ENCODE assay signal across 22 cellular contexts in the genomic region with DNA sequence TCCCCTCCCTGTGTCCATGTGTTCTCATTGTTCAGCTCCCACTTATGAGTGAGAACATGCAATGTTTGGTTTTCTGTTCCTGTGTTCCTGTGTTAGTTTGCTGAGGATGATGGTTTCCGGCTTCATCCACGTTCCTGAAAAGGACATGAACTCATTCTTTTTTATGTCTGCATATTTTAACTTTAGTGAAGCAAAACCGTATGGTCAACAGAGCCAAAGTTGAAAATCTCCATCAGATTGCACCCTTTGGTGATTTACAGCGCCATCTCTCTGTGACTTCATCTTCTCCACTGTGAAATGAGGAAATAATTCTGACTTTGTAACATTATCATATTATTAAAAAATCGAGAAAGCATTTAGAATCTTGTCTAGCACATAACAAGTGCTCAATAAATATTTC.
A peak's percentile ranks its signal among the peaks of the same experiment; 100 is the strongest.
DNase-seq lines count a peak whose midpoint lies in the region; ATAC-seq and TF ChIP-seq lines count a peak whose summit lies in the region.
"Had no signal": no experiment of that assay in that cellular context is flagged by ENCODE, and none has a peak within 500 bp of the region (broad histone marks: within the 10 kb centered on the region; RNA-seq: fewer than 3 reads in every experiment).

No MANE protein-coding gene starts in this region.

- H3K9me3 Mint-ChIP-seq in neural progenitor cell = peaks cover 13% of the 10 kb centered on the region
- peaks cover 22% of the 10 kb centered on the region for H3K9me3 Mint-ChIP-seq in activated T-helper 1 cell treated with anti-CD3 and anti-CD28 coated beads, Interleukin-12 subunit alpha, Interleukin-12 subunit beta, Interleukin-2, Interleukin-4 antibody, amounts not matched to agents 30 ng/mL and 10 ng/mL and 1 ng/mL, durations not matched to agents 14 hours and 24 hours and 36 hours

- H3K4me1 Mint-ChIP-seq in neural progenitor cell = peaks cover 13% of the 10 kb centered on the region
- H3K4me1 Mint-ChIP-seq in activated T-helper 1 cell treated with anti-CD3 and anti-CD28 coated beads, Interleukin-12 subunit alpha, Interleukin-12 subunit beta, Interleukin-2, Interleukin-4 antibody, amounts not matched to agents 30 ng/mL and 10 ng/mL and 1 ng/mL, durations not matched to agents 14 hours and 24 hours and 36 hours (ENCODE audit: low read depth) = no peaks in the 10 kb centered on the region

- H3K36me3 ChIP-seq in neural progenitor cell = peaks cover 4% of the 10 kb centered on the region
- no peaks in the 10 kb centered on the region for H3K36me3 ChIP-seq in adrenal gland (replicated peaks in 1 of 2)
- H3K36me3 ChIP-seq: right atrium auricular region, upper lobe of left lung had no signal

- no peak overlapping the region for H3K4me2 ChIP-seq in neural progenitor cell

- TF ChIP-seq CTCF in fibroblast of pulmonary artery (IDR thresholded peaks at IDR 0.05; ENCODE audit: low read length, missing control alignments) (peak; percentile 12), neural progenitor cell (IDR thresholded peaks at IDR 0.05) (peak; percentile 18), adrenal gland (IDR thresholded peaks at IDR 0.05) (peak in 2 of 6 experiments; percentile 13 to 19)

- peak; percentile 15 for DNase-seq in GM03348 (ENCODE audit: low spot score)
- peak; percentile 54 for DNase-seq in amniotic epithelial cell (ENCODE audit: low read depth)
- peak; percentile 11 for DNase-seq in fibroblast of pulmonary artery (ENCODE audit: low read depth)
- DNase-seq in neural progenitor cell (ENCODE audit: low spot score) = no peak
- no peak for DNase-seq in activated T-helper 1 cell treated with anti-CD3 and anti-CD28 coated beads, Interleukin-12 subunit alpha, Interleukin-12 subunit beta, Interleukin-2, Interleukin-4 antibody, amounts not matched to agents 30 ng/mL and 10 ng/mL and 1 ng/mL, durations not matched to agents 14 hours and 24 hours and 36 hours (ENCODE audit: low spot score)
- no peak for DNase-seq in amniotic stem cell (lab: John Stamatoyannopoulos, UW)
- DNase-seq in left lobe of liver (ENCODE audit: low spot score) = no peak
- DNase-seq in adrenal gland = no peak
- DNase-seq: activated CD4-positive, alpha-beta T cell treated with anti-CD3 and anti-CD28 coated beads for 4 hours; body of pancreas; Calu3; cortex of kidney; left ventricle myocardium superior; mucosa of descending colon; NCI-H146; NCI-H524 treated with DMSO at 0.1 percent for 48 hours; RPMI8226; stimulated activated CD8-positive, alpha-beta memory T cell treated with anti-CD3 and anti-CD28 coated beads, Interleukin-4, amount 100 ng/mL, for 48 hours; SW 1271; upper lobe of left lung had no signal

- no peak overlapping the region for H3K4me3 Mint-ChIP-seq in neural progenitor cell
- H3K4me3 Mint-ChIP-seq in activated T-helper 1 cell treated with anti-CD3 and anti-CD28 coated beads, Interleukin-12 subunit alpha, Interleukin-12 subunit beta, Interleukin-2, Interleukin-4 antibody, amounts not matched to agents 30 ng/mL and 10 ng/mL and 1 ng/mL, durations not matched to agents 14 hours and 24 hours and 36 hours = no peak overlapping the region

- H3K27ac Mint-ChIP-seq in neural progenitor cell = no peak overlapping the region
- H3K27ac Mint-ChIP-seq in activated T-helper 1 cell treated with anti-CD3 and anti-CD28 coated beads, Interleukin-12 subunit alpha, Interleukin-12 subunit beta, Interleukin-2, Interleukin-4 antibody, amounts not matched to agents 30 ng/mL and 10 ng/mL and 1 ng/mL, durations not matched to agents 14 hours and 24 hours and 36 hours = no peak overlapping the region
- H3K27ac Mint-ChIP-seq: activated naive CD4-positive, alpha-beta T cell treated with anti-CD3 and anti-CD28 coated beads, Interleukin-2, amount 50 U/mL, for 72 hours had no signal

- H3K9ac ChIP-seq in neural progenitor cell = no peak overlapping the region

- H3K27me3 ChIP-seq in neural progenitor cell (no peaks in the 10 kb centered on the region), adrenal gland (no peaks in the 10 kb centered on the region)
- H3K27me3 ChIP-seq: body of pancreas, right atrium auricular region, upper lobe of left lung had no signal

- no peak overlapping the region for H2AFZ ChIP-seq in neural progenitor cell (replicated peaks)

- H3F3A ChIP-seq in neural progenitor cell (ENCODE audit: low read depth) = peaks cover 10% of the 10 kb centered on the region

- H4K20me1 ChIP-seq in neural progenitor cell (ENCODE audit: low read depth) = no peaks in the 10 kb centered on the region

- 55 to 65% (median 58%) methylated on average over 5 of the region's 5 CpGs for WGBS in adrenal gland, 4 donors

- no peaks in the 10 kb centered on the region for H3K27me3 Mint-ChIP-seq in neural progenitor cell (ENCODE audit: insufficient read depth, low read depth)
- H3K27me3 Mint-ChIP-seq in activated T-helper 1 cell treated with anti-CD3 and anti-CD28 coated beads, Interleukin-12 subunit alpha, Interleukin-12 subunit beta, Interleukin-2, Interleukin-4 antibody, amounts not matched to agents 30 ng/mL and 10 ng/mL and 1 ng/mL, durations not matched to agents 14 hours and 24 hours and 36 hours (ENCODE audit: insufficient read depth) = no peaks in the 10 kb centered on the region

- no peak overlapping the region for H3K27ac ChIP-seq in neural progenitor cell
- no peak overlapping the region for H3K27ac ChIP-seq in adrenal gland
- H3K27ac ChIP-seq: body of pancreas, right atrium auricular region, upper lobe of left lung had no signal

- no peak for TF ChIP-seq POLR2A in adrenal gland (IDR thresholded peaks at IDR 0.05)

- no peak for ATAC-seq in left lobe of liver
- ATAC-seq: activated naive CD4-positive, alpha-beta T cell treated with anti-CD3 and anti-CD28 coated beads, Interleukin-2, amount 50 U/mL, for 72 hours; body of pancreas; left ventricle myocardium superior; mucosa of descending colon had no signal

- H3K4me1 ChIP-seq in neural progenitor cell (peaks cover 20% of the 10 kb centered on the region), adrenal gland (replicated peaks in 1 of 2) (no peaks in the 10 kb centered on the region)
- H3K4me1 ChIP-seq: body of pancreas, right atrium auricular region, upper lobe of left lung had no signal

- no peaks in the 10 kb centered on the region for H3K9me3 ChIP-seq in neural progenitor cell (ENCODE audit: low read depth)
- H3K9me3 ChIP-seq in adrenal gland (replicated peaks in 1 of 3) = no peaks in the 10 kb centered on the region
- H3K9me3 ChIP-seq: body of pancreas, mucosa of descending colon, upper lobe of left lung had no signal

- H3K4me3 ChIP-seq in fibroblast of pulmonary artery (replicated peaks; ENCODE audit: low read depth, low read length) (no peak overlapping the region), neural progenitor cell (no peak overlapping the region), adrenal gland (no peak overlapping the region)
- H3K4me3 ChIP-seq: body of pancreas, mucosa of descending colon, right atrium auricular region, upper lobe of left lung had no signal

- intact Hi-C loops in activated T-helper 1 cell treated with anti-CD3 and anti-CD28 coated beads, Interleukin-12 subunit alpha, Interleukin-12 subunit beta, Interleukin-2, Interleukin-4 antibody, amounts not matched to agents 30 ng/mL and 10 ng/mL and 1 ng/mL, durations not matched to agents 14 hours and 24 hours and 36 hours (cut with micrococcal nuclease) = no loop called here
- intact Hi-C loops in adrenal gland (cut with DNase I) = no loop called here

- H3K36me3 Mint-ChIP-seq in neural progenitor cell = no peaks in the 10 kb centered on the region
- H3K36me3 Mint-ChIP-seq in activated T-helper 1 cell treated with anti-CD3 and anti-CD28 coated beads, Interleukin-12 subunit alpha, Interleukin-12 subunit beta, Interleukin-2, Interleukin-4 antibody, amounts not matched to agents 30 ng/mL and 10 ng/mL and 1 ng/mL, durations not matched to agents 14 hours and 24 hours and 36 hours (ENCODE audit: low read depth) = no peaks in the 10 kb centered on the region

- no peaks in the 10 kb centered on the region for H3K79me2 ChIP-seq in neural progenitor cell (ENCODE audit: low read depth)

Comparison
In these comparisons a context has a peak if more than half of its experiments do, and no peak if none do; other contexts are left out.
1. DNase-seq: peak in GM03348 (single experiment), amniotic epithelial cell (single experiment) and fibroblast of pulmonary artery (single experiment); none in neural progenitor cell (single experiment), activated T-helper 1 cell treated with anti-CD3 and anti-CD28 coated beads, Interleukin-12 subunit alpha, Interleukin-12 subunit beta, Interleukin-2, Interleukin-4 antibody, amounts not matched to agents 30 ng/mL and 10 ng/mL and 1 ng/mL, durations not matched to agents 14 hours and 24 hours and 36 hours (single experiment), amniotic stem cell (single experiment), left lobe of liver (single experiment) and adrenal gland (0 of 7).